12 cellular contexts compared by ENCODE assay signal in the genomic region with DNA sequence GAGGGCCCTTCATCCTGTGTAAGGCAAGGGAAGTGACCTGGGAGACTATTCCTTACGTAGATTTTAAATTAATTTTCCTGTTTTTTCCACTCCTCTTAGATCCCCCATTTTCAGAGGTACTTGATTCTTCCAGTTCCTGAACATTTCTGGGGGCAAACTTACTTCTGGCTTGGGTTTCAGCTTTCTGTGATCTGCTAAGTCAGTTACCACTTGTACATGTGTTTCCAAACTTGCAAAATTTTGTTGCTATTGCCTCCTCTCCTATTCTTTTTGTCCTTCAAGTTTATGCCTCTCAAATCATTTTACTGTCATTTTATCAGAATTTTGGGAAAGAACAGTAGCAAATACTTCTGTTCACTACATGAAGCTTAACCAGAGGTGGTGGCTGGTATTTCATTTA.
"Had no signal": no experiment of that assay in that cellular context is flagged by ENCODE, and none has a peak within 500 bp of the region (broad histone marks: within the 10 kb centered on the region; RNA-seq: fewer than 3 reads in every experiment).

No MANE protein-coding gene starts in this region.

- H3K27ac ChIP-seq: hepatocyte, ovary, right atrium auricular region had no signal

- DNase-seq: foreskin melanocyte; head of caudate nucleus; kidney glomerular epithelial cell; mucosa of descending colon; naive thymus-derived CD8-positive, alpha-beta T cell; ovary; small intestine; stimulated activated CD4-positive, alpha-beta T cell treated with anti-CD3 and anti-CD28 coated beads, Interleukin-12 subunit alpha, Interleukin-12 subunit beta, amount 100 ng/mL, for 4 hours; stimulated activated naive CD4-positive, alpha-beta T cell treated with Interleukin-2 at 50 U/mL for 16 hours; trophoblast cell had no signal

- H2AFZ ChIP-seq: hepatocyte had no signal

- H3K79me2 ChIP-seq: hepatocyte had no signal

- H3K4me3 ChIP-seq: hepatocyte, mucosa of descending colon, ovary, right atrium auricular region had no signal

- H3K27me3 ChIP-seq: hepatocyte, ovary, right atrium auricular region had no signal

- ATAC-seq: mucosa of descending colon; naive thymus-derived CD8-positive, alpha-beta T cell had no signal

- H3K4me2 ChIP-seq: hepatocyte had no signal

- H3K4me1 ChIP-seq: right atrium auricular region had no signal

- H3K36me3 ChIP-seq: ovary, right atrium auricular region had no signal

- H3K9me3 ChIP-seq: mucosa of descending colon, ovary, right atrium auricular region had no signal
